In the genomic region with DNA sequence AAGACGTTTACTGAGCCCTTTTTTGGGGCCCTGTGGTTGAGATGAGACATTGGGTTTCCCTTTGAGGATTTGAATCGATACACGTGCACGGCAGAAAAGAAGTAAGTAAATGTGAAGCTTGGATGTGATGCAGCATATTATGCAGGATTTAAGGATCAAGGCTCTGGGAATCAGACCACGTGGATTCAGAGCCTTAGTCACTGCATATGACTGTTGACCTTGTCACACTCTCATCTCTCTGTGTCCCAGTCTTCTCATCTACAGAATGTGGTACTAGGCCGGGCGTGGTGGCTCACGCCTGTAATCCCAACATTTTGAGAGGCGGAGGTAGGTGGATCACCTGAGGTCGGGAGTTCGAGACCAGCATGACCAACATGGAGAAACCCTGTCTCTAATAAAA, we compare ENCODE assay signal across 18 cellular contexts. TPM values are rescaled to one million over a fixed set of nuclear protein-coding genes. Genes with fewer than 3 reads are reported as not detected.
DNase-seq lines count a peak whose midpoint lies in the region; ATAC-seq and TF ChIP-seq lines count a peak whose summit lies in the region.
"Had no signal": no experiment of that assay in that cellular context is flagged by ENCODE, and none has a peak within 500 bp of the region (broad histone marks: within the 10 kb centered on the region; RNA-seq: fewer than 3 reads in every experiment).

No MANE protein-coding gene starts in this region.

- no peaks in the 10 kb centered on the region for H3K27me3 Mint-ChIP-seq in WTC11 (ENCODE audit: low read depth)

- no peak overlapping the region for H3K27ac ChIP-seq in suprapubic skin

- H3K4me3 ChIP-seq in suprapubic skin, result no peak overlapping the region

- 92% methylated on average over 11 of the region's 11 CpGs for WGBS in suprapubic skin

- ATAC-seq in WTC11, result no peak

- H3K36me3 Mint-ChIP-seq in WTC11, result no peaks in the 10 kb centered on the region

- peak overlapping the region; percentile 82 for H3K4me3 Mint-ChIP-seq in WTC11

- TF ChIP-seq POLR2A in suprapubic skin (IDR thresholded peaks at IDR 0.05), result no peak

- no peak overlapping the region for H3K27ac Mint-ChIP-seq in WTC11

- H3K9me3 Mint-ChIP-seq in WTC11, result no peaks in the 10 kb centered on the region

- H3K27me3 ChIP-seq in suprapubic skin, result no peaks in the 10 kb centered on the region

- DNase-seq in stimulated activated CD4-positive, alpha-beta T cell treated with anti-CD3 and anti-CD28 coated beads, Interleukin-1b, Interleukin-23, amount 100 ng/mL, for 48 hours, result peak; percentile 6
- DNase-seq in stimulated activated CD4-positive, alpha-beta T cell treated with anti-CD3 and anti-CD28 coated beads, Interleukin-15, amount 100 ng/mL, for 24 hours, result no peak
- DNase-seq in WTC11 (ENCODE audit: low spot score) (no peak), kidney tubule cell (ENCODE audit: low spot score) (peak; percentile 11), NCI-H1048 (lab: John Stamatoyannopoulos, UW) (no peak), suprapubic skin (ENCODE audit: low spot score in 2 of 2) (no peak), UCSD-AML1 (lab: John Stamatoyannopoulos, UW; ENCODE audit: unreplicated experiment) (no peak)
- DNase-seq in stimulated activated naive CD4-positive, alpha-beta T cell (lab: John Stamatoyannopoulos, UW), result no peak
- DNase-seq: AML-193; dermis blood vessel endothelial cell; DMS153; GOT3; MV-4-11; occipital lobe; SIG-M5; stimulated activated CD4-positive, alpha-beta T cell treated with anti-CD3 and anti-CD28 coated beads, Interleukin-12 subunit alpha, Interleukin-12 subunit beta, amount 100 ng/mL, for 4 hours had no signal

- H3K4me1 ChIP-seq in suprapubic skin, result peaks cover 13% of the 10 kb centered on the region

- peaks cover 3% of the 10 kb centered on the region for H3K36me3 ChIP-seq in suprapubic skin

- CTCF ChIA-PET in WTC11 (lab: Charles Lee), result interaction anchor here (0.6 kb wide), 1 partner anchor 200 kb away, joined by 5 read pairs; no protein-coding TSS in a partner anchor

- H3K9me3 ChIP-seq in suprapubic skin, result no peaks in the 10 kb centered on the region

- H3K4me1 Mint-ChIP-seq in WTC11, result peaks cover 39% of the 10 kb centered on the region

- POLR2A ChIA-PET in WTC11 (lab: Charles Lee), result interaction anchor here (0.7 kb wide), 1 partner anchor 474 kb away, joined by 6 read pairs; no protein-coding TSS in a partner anchor

- TF ChIP-seq EP300 in suprapubic skin (IDR thresholded peaks at IDR 0.05), result no peak

- TF ChIP-seq CTCF in WTC11 (IDR thresholded peaks at IDR 0.05) (no peak), suprapubic skin (IDR thresholded peaks at IDR 0.05) (no peak)

TF ChIP-seq in WTC11, 78 proteins besides CTCF, POLR2A, EP300 and RAD21:
- no peak for TF ChIP-seq ERG (CRISPR knock-in tag; IDR thresholded peaks at IDR 0.05)
- TF ChIP-seq PRDM15 (CRISPR knock-in tag; IDR thresholded peaks at IDR 0.05), result no peak
- TF ChIP-seq NFATC4 (CRISPR knock-in tag; IDR thresholded peaks at IDR 0.05), result no peak
- TF ChIP-seq ZBTB43 (CRISPR knock-in tag; IDR thresholded peaks at IDR 0.05), result no peak
- no peak for TF ChIP-seq IRF2 (CRISPR knock-in tag; IDR thresholded peaks at IDR 0.05; ENCODE audit: borderline replicate concordance, low read depth)
- TF ChIP-seq TEAD4 (CRISPR knock-in tag; IDR thresholded peaks at IDR 0.05), result no peak
- no peak for TF ChIP-seq ZNF317 (CRISPR knock-in tag; IDR thresholded peaks at IDR 0.05; ENCODE audit: borderline replicate concordance, low read depth)
- no peak for TF ChIP-seq MLX (CRISPR knock-in tag; IDR thresholded peaks at IDR 0.05)
- TF ChIP-seq, protein P1, sequence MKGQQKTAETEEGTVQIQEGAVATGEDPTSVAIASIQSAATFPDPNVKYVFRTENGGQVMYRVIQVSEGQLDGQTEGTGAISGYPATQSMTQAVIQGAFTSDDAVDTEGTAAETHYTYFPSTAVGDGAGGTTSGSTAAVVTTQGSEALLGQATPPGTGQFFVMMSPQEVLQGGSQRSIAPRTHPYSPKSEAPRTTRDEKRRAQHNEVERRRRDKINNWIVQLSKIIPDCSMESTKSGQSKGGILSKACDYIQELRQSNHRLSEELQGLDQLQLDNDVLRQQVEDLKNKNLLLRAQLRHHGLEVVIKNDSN (CRISPR knock-in tag; IDR thresholded peaks at IDR 0.05), result no peak
- TF ChIP-seq, protein P2, sequence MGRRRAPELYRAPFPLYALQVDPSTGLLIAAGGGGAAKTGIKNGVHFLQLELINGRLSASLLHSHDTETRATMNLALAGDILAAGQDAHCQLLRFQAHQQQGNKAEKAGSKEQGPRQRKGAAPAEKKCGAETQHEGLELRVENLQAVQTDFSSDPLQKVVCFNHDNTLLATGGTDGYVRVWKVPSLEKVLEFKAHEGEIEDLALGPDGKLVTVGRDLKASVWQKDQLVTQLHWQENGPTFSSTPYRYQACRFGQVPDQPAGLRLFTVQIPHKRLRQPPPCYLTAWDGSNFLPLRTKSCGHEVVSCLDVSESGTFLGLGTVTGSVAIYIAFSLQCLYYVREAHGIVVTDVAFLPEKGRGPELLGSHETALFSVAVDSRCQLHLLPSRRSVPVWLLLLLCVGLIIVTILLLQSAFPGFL (CRISPR knock-in tag; IDR thresholded peaks at IDR 0.05; ENCODE audit: borderline replicate concordance), result no peak

RNA-seq across cellular contexts. Expression of gene CHST10, which starts 1.1 kb away (rescaled TPM):
- total RNA-seq in WTC11 (2021), result 19.9 to 24.4 TPM (median 21.6 TPM) in 3 replicates
- total RNA-seq in suprapubic skin, result 1 to 10 TPM in 3 of 4 donors, under 1 TPM in 1; 0.91 to 3.6 (median 2.6) TPM

RNA-seq across cellular contexts. Expression of gene NMS, which starts 51.7 kb away (rescaled TPM):
- total RNA-seq in WTC11 (2021) (not detected in 3 replicates), suprapubic skin (not detected)
- total RNA-seq: dermis blood vessel endothelial cell, lung microvascular endothelial cell, occipital lobe, temporal lobe had no signal

Comparison
In these comparisons a context has a peak if more than half of its experiments do, and no peak if none do; other contexts are left out.
1. DNase-seq: peak in stimulated activated CD4-positive, alpha-beta T cell treated with anti-CD3 and anti-CD28 coated beads, Interleukin-1b, Interleukin-23, amount 100 ng/mL, for 48 hours (single experiment) and kidney tubule cell (single experiment); none in stimulated activated CD4-positive, alpha-beta T cell treated with anti-CD3 and anti-CD28 coated beads, Interleukin-15, amount 100 ng/mL, for 24 hours (single experiment), WTC11 (single experiment), NCI-H1048 (single experiment), stimulated activated naive CD4-positive, alpha-beta T cell (0 of 6), suprapubic skin (0 of 2) and UCSD-AML1 (single experiment).